ENCODE assay signal across 10 cellular contexts in the genomic region with DNA sequence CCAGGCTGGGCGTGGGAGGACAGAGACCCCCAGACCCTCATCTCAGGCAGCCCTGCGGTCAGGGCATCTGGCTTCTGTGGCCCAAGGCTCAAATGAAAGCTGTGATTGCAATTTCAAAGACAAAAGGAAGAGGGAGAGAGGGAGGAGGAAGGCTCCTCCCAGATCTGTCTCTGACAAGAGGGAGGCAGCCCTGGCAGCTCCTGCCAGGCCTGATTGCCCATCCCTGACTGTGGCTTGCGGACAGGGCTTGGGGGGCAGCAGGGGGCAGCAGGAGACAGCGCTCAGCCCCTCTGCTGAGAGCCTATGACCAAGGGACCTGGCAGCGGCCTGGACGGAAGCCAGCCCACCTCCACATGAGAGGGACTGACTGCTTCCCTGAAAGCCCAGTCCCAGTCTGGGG.
DNase-seq lines count a peak whose midpoint lies in the region; ATAC-seq and TF ChIP-seq lines count a peak whose summit lies in the region.
"Had no signal": no experiment of that assay in that cellular context is flagged by ENCODE, and none has a peak within 500 bp of the region (broad histone marks: within the 10 kb centered on the region; RNA-seq: fewer than 3 reads in every experiment).

No MANE protein-coding gene starts in this region.

- H3K27me3 ChIP-seq in stomach, result peaks cover 0 to 38% (median 0%) of the 10 kb centered on the region in 3 donors
- peaks cover 0 to 23% (median 9%) of the 10 kb centered on the region in 3 donors for H3K27me3 ChIP-seq in sigmoid colon

- peak overlapping the region; percentile 74 to 98 (median 93) for H3K27ac Mint-ChIP-seq in brain

- no peaks in the 10 kb centered on the region for H3K36me3 ChIP-seq in stomach
- no peaks in the 10 kb centered on the region for H3K36me3 ChIP-seq in sigmoid colon
- H3K36me3 ChIP-seq: thoracic aorta had no signal

- no peaks in the 10 kb centered on the region for H3K27me3 Mint-ChIP-seq in brain

- peak overlapping the region; percentile 31 to 73 (median 51) for H3K4me3 Mint-ChIP-seq in brain

- peaks cover 0 to 71% (median 6%) of the 10 kb centered on the region in 5 experiments for H3K9me3 Mint-ChIP-seq in brain

- H3K9me3 ChIP-seq in stomach (no peaks in the 10 kb centered on the region), sigmoid colon (no peaks in the 10 kb centered on the region)
- H3K9me3 ChIP-seq: thoracic aorta had no signal

- H3K27ac ChIP-seq in stomach (no peak overlapping the region), sigmoid colon (no peak overlapping the region)
- H3K27ac ChIP-seq: thoracic aorta had no signal

- intact Hi-C loops in Right ventricle myocardium inferior (cut with DNase I) (no loop called here), cardiac septum (cut with DNase I) (no loop called here), stomach (cut with DNase I; ENCODE audit: low total_unique reads) (no loop called here), sigmoid colon (cut with DNase I) (no loop called here)

- 26 to 57% (median 35%) methylated on average over 6 of the region's 6 CpGs for WGBS in stomach, 5 donors
- WGBS in sigmoid colon, 2 donors, result 19 to 33% methylated on average over 6 of the region's 6 CpGs

- H3K4me1 ChIP-seq in stomach (peaks cover 0 to 30% (median 2%) of the 10 kb centered on the region in 4 donors), sigmoid colon (peaks cover 0 to 6% (median 0%) of the 10 kb centered on the region in 4 donors)

- no peak for TF ChIP-seq EP300 in stomach (IDR thresholded peaks at IDR 0.05)
- TF ChIP-seq EP300 in sigmoid colon (IDR thresholded peaks at IDR 0.05), result no peak

- DNase-seq in Right ventricle myocardium inferior (ENCODE audit: missing footprints) (no peak), cardiac septum (ENCODE audit: low spot score) (no peak), NCI-H2081 (lab: John Stamatoyannopoulos, UW) (peak; percentile 70 to 80), stomach (peak; percentile 49), sigmoid colon (no peak)

- TF ChIP-seq POLR2A in stomach (IDR thresholded peaks at IDR 0.05) (no peak), sigmoid colon (IDR thresholded peaks at IDR 0.05) (no peak)

- peak; percentile 39 to 43 for TF ChIP-seq CTCF in brain (conservative IDR thresholded peaks at IDR 0.05)
- no peak for TF ChIP-seq CTCF in stomach (IDR thresholded peaks at IDR 0.05)
- no peak for TF ChIP-seq CTCF in sigmoid colon (IDR thresholded peaks at IDR 0.05)

- no peaks in the 10 kb centered on the region for H3K36me3 Mint-ChIP-seq in brain

- H3K4me3 ChIP-seq in stomach (no peak overlapping the region), sigmoid colon (no peak overlapping the region)
- H3K4me3 ChIP-seq: lung, thoracic aorta had no signal

- H3K4me1 Mint-ChIP-seq in brain, result peaks cover 80% of the 10 kb centered on the region

- peak; percentile 34 for ATAC-seq in Right ventricle myocardium inferior
- no peak for ATAC-seq in HG02623 (IDR thresholded peaks at IDR 0.05; ENCODE audit: unreplicated experiment)
- ATAC-seq in GM21447 (IDR thresholded peaks at IDR 0.05; ENCODE audit: unreplicated experiment), result no peak

Comparison
In these comparisons a context has a peak if more than half of its experiments do, and no peak if none do; other contexts are left out.
1. DNase-seq: peak in NCI-H2081 (2 of 2) and stomach (single experiment); none in Right ventricle myocardium inferior (single experiment), cardiac septum (single experiment) and sigmoid colon (single experiment).
2. CTCF ChIP-seq: peak in brain (2 of 2); none in stomach (0 of 7) and sigmoid colon (0 of 4).